Comparison of ENCODE assay signal across 8 cellular contexts in genomic region chr6:116278478-116278822, GRCh38. TPM values are rescaled to one million over a fixed set of nuclear protein-coding genes. Genes with fewer than 3 reads are reported as not detected.
DNase-seq lines count a peak whose midpoint lies in the region; ATAC-seq, FAIRE-seq and TF ChIP-seq lines count a peak whose summit lies in the region.

No MANE protein-coding gene starts in this region.

- H3K4ac ChIP-seq in mesenchymal stem cell (ENCODE audit: low read depth in 1 of 2, low read length in 2 of 2): no peak overlapping the region

- POLR2A ChIA-PET in K562 (lab: Yijun Ruan, JAX): interaction anchor here (0.7 to 2.0 kb wide), 3 partner anchors 10 to 169 kb away, joined by 3 to 10 read pairs (median 4); no protein-coding TSS in a partner anchor

- no peaks in the 10 kb centered on the region for H3K27me3 ChIP-seq in heart right ventricle
- no peaks in the 10 kb centered on the region for H3K27me3 ChIP-seq in K562 (ENCODE audit: control insufficient read depth in 2 of 2, insufficient read depth in 2 of 2, low read length in 2 of 2)
- no peaks in the 10 kb centered on the region for H3K27me3 ChIP-seq in mesenchymal stem cell (ENCODE audit: control insufficient read depth in 1 of 2, insufficient read depth in 1 of 2, low read length in 2 of 2)

- H3K79me1 ChIP-seq in mesenchymal stem cell (replicated peaks; ENCODE audit: low read length, poor library complexity, severe bottlenecking): peaks cover 8% of the 10 kb centered on the region

- FAIRE-seq in K562 (lab: Jason Lieb, UNC): no peak

- WGBS in heart right ventricle, 2 donors: 69 to 73% methylated on average over 11 of the region's 11 CpGs
- 0% methylated on average over 11 of the region's 11 CpGs for WGBS in K562 (ENCODE audit: insufficient coverage, low coverage, missing lambda C conversion rate)
- 96% methylated on average over 11 of the region's 11 CpGs for WGBS in mesenchymal stem cell
- WGBS in urinary bladder: 78% methylated on average over 11 of the region's 11 CpGs

- H3K14ac ChIP-seq in mesenchymal stem cell (ENCODE audit: low read length in 2 of 2): peak overlapping the region in 1 of 2 experiments; percentile 62

- no peaks in the 10 kb centered on the region for H3K9me1 ChIP-seq in K562 (ENCODE audit: control insufficient read depth, insufficient read depth, low read length)

- H2BK120ac ChIP-seq in mesenchymal stem cell (ENCODE audit: low read depth, low read length): no peak overlapping the region

- intact Hi-C loops in heart right ventricle (cut with DNase I) (loop anchor here in 4 of 10 donors (10.0 kb wide), 2 partner anchors 256 to 286 kb away; no protein-coding TSS in a partner anchor), left ventricle myocardium superior (cut with micrococcal nuclease) (no loop called here), K562 (cut with micrococcal nuclease) (loop anchor here (2.0 to 5.0 kb wide), 2 partner anchors 161 to 292 kb away; partner anchors contain the start of gene RWDD1)

- no peak for TF ChIP-seq POLR2A in K562 (conservative IDR thresholded peaks at IDR 0.05)

- no TSS peak for BruUV-seq in K562 (replicated peaks; lab: Mats Ljungman, UMichigan)

- peak overlapping the region in 1 of 2 experiments; percentile 31 for H3K23ac ChIP-seq in mesenchymal stem cell (ENCODE audit: low read length in 2 of 2)

- H3K9me3 ChIP-seq in heart right ventricle (no peaks in the 10 kb centered on the region), K562 (replicated peaks; ENCODE audit: control insufficient read depth, insufficient read depth, low read depth, low read length) (no peaks in the 10 kb centered on the region), mesenchymal stem cell (ENCODE audit: control insufficient read depth, low read length) (no peaks in the 10 kb centered on the region)

- peaks cover 18% of the 10 kb centered on the region; the same call in 1 of the 2 replicates for H4K20me1 ChIP-seq in K562 (replicated peaks; ENCODE audit: control insufficient read depth, insufficient read depth, low read length)

- H4K91ac ChIP-seq in mesenchymal stem cell (ENCODE audit: low read length): no peak overlapping the region

- no peak overlapping the region for H2AFZ ChIP-seq in K562 (ENCODE audit: low read depth, low read length)
- no peak overlapping the region for H2AFZ ChIP-seq in mesenchymal stem cell (ENCODE audit: low read depth, low read length)

- no peak overlapping the region for H2BK5ac ChIP-seq in mesenchymal stem cell (ENCODE audit: low read depth, low read length, poor library complexity, severe bottlenecking)

- in situ Hi-C loops in K562 (cut with MboI): no loop called here

- ATAC-seq in heart right ventricle (no peak), left ventricle myocardium superior (no peak), K562 (peak; percentile 4; the same call in 2 of the 3 replicates), GM19463 (IDR thresholded peaks at IDR 0.05; ENCODE audit: unreplicated experiment) (no peak)

- H4K8ac ChIP-seq in mesenchymal stem cell (ENCODE audit: low read length): no peak overlapping the region

- peaks cover 69% of the 10 kb centered on the region for H3K79me2 ChIP-seq in K562 (ENCODE audit: control insufficient read depth, insufficient read depth, low read length)

- H3K18ac ChIP-seq in mesenchymal stem cell (ENCODE audit: low read depth in 1 of 2, low read length in 2 of 2): no peak overlapping the region

- no peak overlapping the region for H2BK12ac ChIP-seq in mesenchymal stem cell (ENCODE audit: low read length in 2 of 2)

- H3K4me1 ChIP-seq in heart right ventricle (peaks cover 3 to 74% (median 56%) of the 10 kb centered on the region in 9 donors), K562 (replicated peaks in 1 of 2; ENCODE audit: control insufficient read depth in 2 of 2, insufficient read depth in 2 of 2, low read length in 2 of 2) (peaks cover 9 to 20% of the 10 kb centered on the region in 2 experiments; a peak in 3 of 5 replicates), mesenchymal stem cell (ENCODE audit: control insufficient read depth, insufficient read depth, low read depth, low read length) (peaks cover 7% of the 10 kb centered on the region), urinary bladder (ENCODE audit: insufficient read depth) (no peaks in the 10 kb centered on the region)

- no peak overlapping the region for H2BK15ac ChIP-seq in mesenchymal stem cell (ENCODE audit: low read depth, poor library complexity, severe bottlenecking)

- TF ChIP-seq CTCF in heart right ventricle (IDR thresholded peaks at IDR 0.05) (no peak), K562 (IDR thresholded peaks at IDR 0.05 in 2 of 3, conservative IDR thresholded peaks at IDR 0.05 in 1 of 3; ENCODE audit: insufficient read depth in 2 of 3, low read depth in 1 of 3, low read length in 3 of 3) (no peak)

- CTCF ChIA-PET in K562 (lab: Yijun Ruan, JAX; ENCODE audit: low intra/inter-chr PET ratio): interaction anchor here (0.7 kb wide), 1 partner anchor 399 kb away, joined by 3 read pairs; no protein-coding TSS in a partner anchor

- DNase-seq in heart right ventricle (no peak), left ventricle myocardium superior (no peak), K562 (ENCODE audit: extremely low read depth in 1 of 4, low spot score in 3 of 4) (peak in 1 of 4 experiments; percentile 22), mesenchymal stem cell (no peak), AG08395 (ENCODE audit: low spot score) (no peak), NCI-H748 (lab: John Stamatoyannopoulos, UW; ENCODE audit: unreplicated experiment) (no peak)

- TF ChIP-seq EP300 in K562 (IDR thresholded peaks at IDR 0.05; ENCODE audit: low read length): no peak

- peaks cover 0 to 50% (median 0%) of the 10 kb centered on the region in 9 donors for H3K36me3 ChIP-seq in heart right ventricle
- H3K36me3 ChIP-seq in K562 (ENCODE audit: control insufficient read depth, insufficient read depth, low read length): peaks cover 30% of the 10 kb centered on the region; the same call in 2 of the 3 replicates
- H3K36me3 ChIP-seq in mesenchymal stem cell (ENCODE audit: control insufficient read depth in 1 of 2, insufficient read depth in 2 of 2, low read depth in 1 of 2, low read length in 2 of 2): peaks cover 10 to 36% of the 10 kb centered on the region in 2 experiments
- H3K36me3 ChIP-seq in urinary bladder (ENCODE audit: insufficient read depth): peaks cover 3% of the 10 kb centered on the region

- peak overlapping the region; percentile 92 for H3K4me2 ChIP-seq in K562 (ENCODE audit: insufficient read depth, low read length)
- peak overlapping the region; percentile 74 for H3K4me2 ChIP-seq in mesenchymal stem cell (ENCODE audit: low read length, poor library complexity, severe bottlenecking)

- H3K27ac ChIP-seq in heart right ventricle (peak overlapping the region; percentile 5 to 100 (median 98)), K562 (ENCODE audit: extremely low read depth, low read depth, low read length) (peak overlapping the region; percentile 95), mesenchymal stem cell (ENCODE audit: low read length, poor library complexity, severe bottlenecking) (no peak overlapping the region), urinary bladder (ENCODE audit: low read depth) (no peak overlapping the region)

- H3K9ac ChIP-seq in K562 (ENCODE audit: insufficient read depth in 1 of 2, low read depth in 2 of 2, low read length in 2 of 2) (peak overlapping the region; percentile 95 to 98; a peak in 3 of 4 replicates), mesenchymal stem cell (ENCODE audit: low read length) (peak overlapping the region; percentile 96)

- no peak overlapping the region for H2AK5ac ChIP-seq in mesenchymal stem cell (ENCODE audit: low read length, severe bottlenecking)

- peak overlapping the region; percentile 57 to 99 (median 90) for H3K4me3 ChIP-seq in heart right ventricle
- peak overlapping the region; percentile 93 for H3K4me3 ChIP-seq in K562
- peak overlapping the region in 1 of 2 experiments; percentile 95 for H3K4me3 ChIP-seq in mesenchymal stem cell (ENCODE audit: insufficient read depth in 1 of 2, low read depth in 1 of 2, low read length in 2 of 2)
- H3K4me3 ChIP-seq in urinary bladder (ENCODE audit: low read depth, low read length): peak overlapping the region; percentile 68

- no peak for TF ChIP-seq RAD21 in K562 (CRISPR knock-in tag; conservative IDR thresholded peaks at IDR 0.05 in 1 of 2, IDR thresholded peaks at IDR 0.05 in 1 of 2)

RNA-seq across cellular contexts. Expression of gene TSPYL1, which starts 1.3 kb away (rescaled TPM):
- total RNA-seq in heart right ventricle (100 to 1,000 TPM in 7 of 10 donors, 10 to 100 TPM in 3; 76.6 to 143 (median 114) TPM), left ventricle myocardium superior (96.8 TPM), K562 (2014; rRNA removed) (42.7 and 47.8 TPM in 2 replicates), K562 (2014; rRNA removed; fragmentation: Illumina TruSeq; extraction: Trizol) (44.8 and 47.9 TPM in 2 replicates), K562 (2015; rRNA removed; fragmentation: Illumina TruSeq; extraction: Trizol) (47.8 and 49.3 TPM in 2 replicates), K562 (2021) (52.9 and 56.8 TPM in 2 replicates), urinary bladder (66.7 TPM)
- polyA plus RNA-seq in heart right ventricle (10 to 100 TPM; 14.0 to 27.1 TPM), K562 (2011; rRNA removed) (28.2 and 28.5 TPM in 2 replicates), K562 (2014; fragmentation: Illumina TruSeq; extraction: Trizol) (33.9 and 36.6 TPM in 2 replicates), K562 (2014; fragmentation: Nextera tagmentation; extraction: Ambion mirVana) (10 to 100 TPM; 26.1 to 37.9 TPM), K562 (2014; rRNA removed) (23.1 and 26.6 TPM in 2 replicates), urinary bladder (56.0 TPM)
- 23.0 and 28.7 TPM in 2 replicates for total RNA-seq in K562 (2011; cell fraction: chromatin; rRNA removed; ENCODE audit: low replicate concordance)
- total RNA-seq in K562 (2011; cell fraction: nucleolus; rRNA removed): 18.7 and 19.7 TPM in 2 replicates
- 25.7 and 28.0 TPM in 2 replicates for total RNA-seq in K562 (2011; cell fraction: nucleoplasm; rRNA removed)
- polyA plus RNA-seq in K562 (2011; cell fraction: cytosol; rRNA removed): 19.4 and 29.6 TPM in 2 replicates
- polyA plus RNA-seq in K562 (2011; cell fraction: nucleus; rRNA removed): 12.0 and 15.8 TPM in 2 replicates
- 30.5 and 39.5 TPM in 2 replicates for polyA plus RNA-seq in K562 (2012)
- 65.9 and 69.6 TPM in 2 replicates for polyA minus RNA-seq in K562 (2011; rRNA and poly(A)+ RNA removed)
- polyA minus RNA-seq in K562 (2011; cell fraction: cytosol; rRNA and poly(A)+ RNA removed): 26.6 and 31.6 TPM in 2 replicates
- polyA minus RNA-seq in K562 (2011; cell fraction: nucleus; rRNA and poly(A)+ RNA removed): 8.6 and 20.3 TPM in 2 replicates
- polyA plus RNA-seq in mesenchymal stem cell (2013, experiment 1 of 2): 49.4 TPM
- polyA plus RNA-seq in mesenchymal stem cell (2013, experiment 2 of 2): 49.2 TPM

RNA-seq across cellular contexts. Expression of gene TSPYL4, which starts 24.6 kb away (rescaled TPM):
- total RNA-seq in heart right ventricle (10 to 100 TPM; 24.4 to 38.9 (median 28.9) TPM), left ventricle myocardium superior (29.4 TPM), K562 (2014; rRNA removed) (9.1 and 9.3 TPM in 2 replicates), K562 (2014; rRNA removed; fragmentation: Illumina TruSeq; extraction: Trizol) (5.3 and 6.4 TPM in 2 replicates), K562 (2015; rRNA removed; fragmentation: Illumina TruSeq; extraction: Trizol) (6.3 and 6.5 TPM in 2 replicates), K562 (2021) (10.4 and 10.9 TPM in 2 replicates), urinary bladder (17.0 TPM)
- polyA plus RNA-seq in heart right ventricle (10 to 100 TPM in 1 of 2 donors, 1 to 10 TPM in 1; 8.5 to 23.8 TPM), K562 (2011; rRNA removed) (18.0 and 18.7 TPM in 2 replicates), K562 (2014; fragmentation: Illumina TruSeq; extraction: Trizol) (12.1 and 13.5 TPM in 2 replicates), K562 (2014; fragmentation: Nextera tagmentation; extraction: Ambion mirVana) (under 1 TPM; 0.69 to 0.81 TPM), K562 (2014; rRNA removed) (12.9 and 13.0 TPM in 2 replicates), urinary bladder (25.6 TPM)
- 17.3 and 19.2 TPM in 2 replicates for total RNA-seq in K562 (2011; cell fraction: chromatin; rRNA removed; ENCODE audit: low replicate concordance)
- total RNA-seq in K562 (2011; cell fraction: nucleolus; rRNA removed): 12.0 and 12.3 TPM in 2 replicates
- total RNA-seq in K562 (2011; cell fraction: nucleoplasm; rRNA removed): 16.4 and 18.7 TPM in 2 replicates
- polyA plus RNA-seq in K562 (2011; cell fraction: cytosol; rRNA removed): 13.8 and 21.9 TPM in 2 replicates
- 33.6 and 39.4 TPM in 2 replicates for polyA plus RNA-seq in K562 (2011; cell fraction: nucleus; rRNA removed)
- 9.2 and 11.1 TPM in 2 replicates for polyA plus RNA-seq in K562 (2012)
- polyA minus RNA-seq in K562 (2011; rRNA and poly(A)+ RNA removed): 14.5 and 16.2 TPM in 2 replicates
- polyA minus RNA-seq in K562 (2011; cell fraction: cytosol; rRNA and poly(A)+ RNA removed): 5.5 and 5.6 TPM in 2 replicates
- 7.8 and 12.4 TPM in 2 replicates for polyA minus RNA-seq in K562 (2011; cell fraction: nucleus; rRNA and poly(A)+ RNA removed)
- 10.8 TPM for polyA plus RNA-seq in mesenchymal stem cell (2013, experiment 1 of 2)
- polyA plus RNA-seq in mesenchymal stem cell (2013, experiment 2 of 2): 10.7 TPM

Comparison
In these comparisons a context has a peak if more than half of its experiments do, and no peak if none do; other contexts are left out.
1. H3K27ac ChIP-seq: peak in heart right ventricle (10 of 10) and K562 (single experiment); none in mesenchymal stem cell (single experiment) and urinary bladder (single experiment).